1 cellular context compared by ENCODE assay signal in the genomic region with DNA sequence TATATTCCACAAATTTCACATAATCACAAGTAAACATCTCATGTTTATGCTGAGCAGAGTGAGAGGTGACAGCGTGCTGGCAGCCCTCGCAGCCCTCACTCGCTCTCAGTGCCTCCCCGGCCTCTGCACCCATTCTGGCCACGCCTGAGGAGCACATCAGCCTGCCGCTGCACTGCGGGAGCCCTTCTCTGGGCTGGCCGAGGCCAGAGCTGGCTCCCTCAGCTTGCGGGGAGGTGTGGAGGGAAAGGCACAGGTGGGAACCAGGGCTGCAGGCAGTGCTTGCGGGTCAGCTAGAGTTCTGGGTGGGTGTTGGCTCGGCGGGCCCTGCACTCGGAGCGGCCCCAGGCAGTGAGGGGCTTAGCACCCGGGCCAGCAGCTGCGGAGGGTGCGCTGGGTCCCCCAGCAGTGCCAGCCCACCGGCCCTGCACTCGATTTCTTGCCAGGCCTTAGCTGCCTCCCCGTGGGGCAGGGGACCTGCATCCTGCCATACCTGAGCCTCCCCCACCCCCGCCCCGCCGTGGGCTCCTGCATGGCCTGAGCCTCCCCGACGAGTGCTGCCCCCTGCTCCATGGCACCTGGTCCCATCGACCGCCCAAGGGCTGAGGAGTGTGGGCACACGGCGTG.
A peak's percentile ranks its signal among the peaks of the same experiment; 100 is the strongest.
TF ChIP-seq lines count a peak whose summit lies in the region.

No MANE protein-coding gene starts in this region.

TF ChIP-seq in HepG2, 621 proteins besides CTCF, POLR2A, EP300 and RAD21 (continued from another document):
- TF ChIP-seq, protein P1, sequence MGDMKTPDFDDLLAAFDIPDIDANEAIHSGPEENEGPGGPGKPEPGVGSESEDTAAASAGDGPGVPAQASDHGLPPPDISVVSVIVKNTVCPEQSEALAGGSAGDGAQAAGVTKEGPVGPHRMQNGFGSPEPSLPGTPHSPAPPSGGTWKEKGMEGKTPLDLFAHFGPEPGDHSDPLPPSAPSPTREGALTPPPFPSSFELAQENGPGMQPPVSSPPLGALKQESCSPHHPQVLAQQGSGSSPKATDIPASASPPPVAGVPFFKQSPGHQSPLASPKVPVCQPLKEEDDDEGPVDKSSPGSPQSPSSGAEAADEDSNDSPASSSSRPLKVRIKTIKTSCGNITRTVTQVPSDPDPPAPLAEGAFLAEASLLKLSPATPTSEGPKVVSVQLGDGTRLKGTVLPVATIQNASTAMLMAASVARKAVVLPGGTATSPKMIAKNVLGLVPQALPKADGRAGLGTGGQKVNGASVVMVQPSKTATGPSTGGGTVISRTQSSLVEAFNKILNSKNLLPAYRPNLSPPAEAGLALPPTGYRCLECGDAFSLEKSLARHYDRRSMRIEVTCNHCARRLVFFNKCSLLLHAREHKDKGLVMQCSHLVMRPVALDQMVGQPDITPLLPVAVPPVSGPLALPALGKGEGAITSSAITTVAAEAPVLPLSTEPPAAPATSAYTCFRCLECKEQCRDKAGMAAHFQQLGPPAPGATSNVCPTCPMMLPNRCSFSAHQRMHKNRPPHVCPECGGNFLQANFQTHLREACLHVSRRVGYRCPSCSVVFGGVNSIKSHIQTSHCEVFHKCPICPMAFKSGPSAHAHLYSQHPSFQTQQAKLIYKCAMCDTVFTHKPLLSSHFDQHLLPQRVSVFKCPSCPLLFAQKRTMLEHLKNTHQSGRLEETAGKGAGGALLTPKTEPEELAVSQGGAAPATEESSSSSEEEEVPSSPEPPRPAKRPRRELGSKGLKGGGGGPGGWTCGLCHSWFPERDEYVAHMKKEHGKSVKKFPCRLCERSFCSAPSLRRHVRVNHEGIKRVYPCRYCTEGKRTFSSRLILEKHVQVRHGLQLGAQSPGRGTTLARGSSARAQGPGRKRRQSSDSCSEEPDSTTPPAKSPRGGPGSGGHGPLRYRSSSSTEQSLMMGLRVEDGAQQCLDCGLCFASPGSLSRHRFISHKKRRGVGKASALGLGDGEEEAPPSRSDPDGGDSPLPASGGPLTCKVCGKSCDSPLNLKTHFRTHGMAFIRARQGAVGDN (CRISPR knock-in tag; IDR thresholded peaks at IDR 0.05): peak; percentile 41
- TF ChIP-seq, protein P2, sequence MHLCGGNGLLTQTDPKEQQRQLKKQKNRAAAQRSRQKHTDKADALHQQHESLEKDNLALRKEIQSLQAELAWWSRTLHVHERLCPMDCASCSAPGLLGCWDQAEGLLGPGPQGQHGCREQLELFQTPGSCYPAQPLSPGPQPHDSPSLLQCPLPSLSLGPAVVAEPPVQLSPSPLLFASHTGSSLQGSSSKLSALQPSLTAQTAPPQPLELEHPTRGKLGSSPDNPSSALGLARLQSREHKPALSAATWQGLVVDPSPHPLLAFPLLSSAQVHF (CRISPR knock-in tag; IDR thresholded peaks at IDR 0.05): 0 out of 2 replicates have a peak, but pooled peaks have one; percentile 34
- TF ChIP-seq ZNF850 (CRISPR knock-in tag; conservative IDR thresholded peaks at IDR 0.05) (peak; percentile 99), AGO2 (optimal IDR thresholded peaks at IDR 0.05; ENCODE audit: low read depth, low read length) (peak; percentile 18)
- TF ChIP-seq, protein P3, sequence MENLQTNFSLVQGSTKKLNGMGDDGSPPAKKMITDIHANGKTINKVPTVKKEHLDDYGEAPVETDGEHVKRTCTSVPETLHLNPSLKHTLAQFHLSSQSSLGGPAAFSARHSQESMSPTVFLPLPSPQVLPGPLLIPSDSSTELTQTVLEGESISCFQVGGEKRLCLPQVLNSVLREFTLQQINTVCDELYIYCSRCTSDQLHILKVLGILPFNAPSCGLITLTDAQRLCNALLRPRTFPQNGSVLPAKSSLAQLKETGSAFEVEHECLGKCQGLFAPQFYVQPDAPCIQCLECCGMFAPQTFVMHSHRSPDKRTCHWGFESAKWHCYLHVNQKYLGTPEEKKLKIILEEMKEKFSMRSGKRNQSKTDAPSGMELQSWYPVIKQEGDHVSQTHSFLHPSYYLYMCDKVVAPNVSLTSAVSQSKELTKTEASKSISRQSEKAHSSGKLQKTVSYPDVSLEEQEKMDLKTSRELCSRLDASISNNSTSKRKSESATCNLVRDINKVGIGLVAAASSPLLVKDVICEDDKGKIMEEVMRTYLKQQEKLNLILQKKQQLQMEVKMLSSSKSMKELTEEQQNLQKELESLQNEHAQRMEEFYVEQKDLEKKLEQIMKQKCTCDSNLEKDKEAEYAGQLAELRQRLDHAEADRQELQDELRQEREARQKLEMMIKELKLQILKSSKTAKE (CRISPR knock-in tag; IDR thresholded peaks at IDR 0.05; ENCODE audit: borderline replicate concordance): 0 out of 2 replicates have a peak, but pooled peaks have one; percentile 16
